ENCODE assay signal across 17 cellular contexts in the genomic region with DNA sequence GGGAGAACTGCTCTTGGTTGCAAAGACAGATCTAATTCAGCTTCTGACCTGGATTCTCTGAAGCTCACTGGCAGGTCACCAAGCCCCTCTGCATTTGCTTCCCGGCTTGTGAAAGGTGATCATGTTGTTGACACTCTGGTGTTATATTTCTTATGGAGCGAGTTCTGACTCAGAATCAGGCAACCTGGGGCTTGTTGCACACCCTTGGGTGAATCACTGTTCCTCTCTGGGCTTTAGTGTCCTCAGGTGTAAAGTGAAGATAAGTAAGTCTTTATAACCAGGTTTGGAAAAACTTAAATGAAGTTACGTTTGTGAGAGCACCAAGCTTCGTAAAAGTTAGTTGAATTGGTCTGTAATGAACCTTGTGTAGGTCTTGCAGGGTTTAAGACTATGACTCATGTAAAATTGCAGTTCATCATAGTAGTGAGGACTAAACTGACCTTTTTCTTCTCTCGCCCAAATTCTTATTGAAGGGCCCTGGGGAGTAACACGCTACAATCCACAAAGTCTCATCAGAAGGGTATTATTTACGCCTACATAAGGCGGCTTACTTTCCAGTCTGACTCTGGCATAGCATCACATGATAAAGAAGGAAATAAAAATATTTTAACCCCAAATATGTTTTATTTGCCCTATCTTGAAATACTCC.
DNase-seq lines count a peak whose midpoint lies in the region; ATAC-seq, FAIRE-seq and TF ChIP-seq lines count a peak whose summit lies in the region.
"Had no signal": no experiment of that assay in that cellular context is flagged by ENCODE, and none has a peak within 500 bp of the region (broad histone marks: within the 10 kb centered on the region; RNA-seq: fewer than 3 reads in every experiment).

No MANE protein-coding gene starts in this region.

- H3K23me2 ChIP-seq in H1 (ENCODE audit: low read depth, low read length): no peaks in the 10 kb centered on the region; the same call in 1 of the 2 replicates

- POLR2A ChIA-PET in H1 (lab: Charles Lee; ENCODE audit: partially characterized antibody): no interaction called here

- H2AK5ac ChIP-seq in H1 (ENCODE audit: low read depth, low read length): no peak overlapping the region

- no peak for ATAC-seq in T-helper 17 cell
- ATAC-seq: activated T-helper 17 cell treated with anti-CD3 and anti-CD28 coated beads, Interleukin-2, amount 50 U/mL, for 72 hours; K562; left ventricle myocardium superior had no signal

- no peaks in the 10 kb centered on the region for H4K20me1 ChIP-seq in H1 (replicated peaks in 1 of 2; ENCODE audit: control insufficient read depth in 1 of 2, insufficient read depth in 2 of 2, low read length in 2 of 2)

- no peak overlapping the region for H2BK5ac ChIP-seq in H1 (ENCODE audit: low read depth, low read length)

- no peak overlapping the region for H3K14ac ChIP-seq in H1 (ENCODE audit: insufficient read length)

- no peak overlapping the region for H2BK120ac ChIP-seq in H1 (replicated peaks; ENCODE audit: low read depth, low read length)

- FAIRE-seq in H54 (lab: Jason Lieb, UNC): peak; percentile 67
- FAIRE-seq in H1 (lab: Jason Lieb, UNC): no peak
- FAIRE-seq: K562 had no signal

- H3K27ac ChIP-seq in H1 (ENCODE audit: low read depth, low read length): no peak overlapping the region
- H3K27ac ChIP-seq: colonic mucosa, tibial artery had no signal

- no peak overlapping the region for H2BK15ac ChIP-seq in H1 (ENCODE audit: low read length)

- H3K27me3 Mint-ChIP-seq in T-helper 17 cell: peaks cover under 1% of the 10 kb centered on the region
- H3K27me3 Mint-ChIP-seq: activated CD4-positive, alpha-beta memory T cell treated with anti-CD3 and anti-CD28 coated beads for 36 hours; activated T-helper 17 cell treated with anti-CD3 and anti-CD28 coated beads, Interleukin-2, amount 50 U/mL, for 72 hours; CD4-positive, CD25-positive, alpha-beta regulatory T cell had no signal

- peaks cover 3 to 33% (median 23%) of the 10 kb centered on the region in 4 experiments for H3K4me1 ChIP-seq in H1 (replicated peaks in 1 of 4; ENCODE audit: control insufficient read depth in 3 of 4, insufficient read depth in 4 of 4, low read length in 3 of 4)
- H3K4me1 ChIP-seq: colonic mucosa had no signal

- H3K56ac ChIP-seq in H1 (replicated peaks; ENCODE audit: insufficient read length, low read depth, low read length): no peak overlapping the region

- H3K4me2 ChIP-seq in H1 (ENCODE audit: insufficient read depth in 1 of 2, low read depth in 2 of 2, low read length in 2 of 2): no peak overlapping the region

- TF ChIP-seq RAD21 in H1 (IDR thresholded peaks at IDR 0.05 in 1 of 2, conservative IDR thresholded peaks at IDR 0.05 in 1 of 2; ENCODE audit: low read depth in 2 of 2, low read length in 2 of 2): no peak

- no peaks in the 10 kb centered on the region for H3K4me1 Mint-ChIP-seq in T-helper 17 cell
- H3K4me1 Mint-ChIP-seq: activated T-helper 17 cell treated with anti-CD3 and anti-CD28 coated beads, Interleukin-2, amount 50 U/mL, for 72 hours; CD4-positive, CD25-positive, alpha-beta regulatory T cell; naive B cell had no signal

- no peak overlapping the region for H3K4me3 ChIP-seq in H1 (ENCODE audit: extremely low read depth in 1 of 4, insufficient read depth in 2 of 4, low read depth in 3 of 4, low read length in 4 of 4)
- H3K4me3 ChIP-seq: colonic mucosa, K562, tibial artery had no signal

- no peaks in the 10 kb centered on the region for H3K36me3 Mint-ChIP-seq in T-helper 17 cell (ENCODE audit: low read depth)
- H3K36me3 Mint-ChIP-seq: activated CD4-positive, alpha-beta memory T cell treated with anti-CD3 and anti-CD28 coated beads for 36 hours; CD4-positive, CD25-positive, alpha-beta regulatory T cell; naive B cell had no signal

- H3K4ac ChIP-seq in H1 (replicated peaks; ENCODE audit: insufficient read length, low read depth, low read length): no peak overlapping the region

- peak overlapping the region; percentile 92; the same call in 1 of the 2 replicates for H2BK20ac ChIP-seq in H1 (ENCODE audit: low read length)

- no peak overlapping the region for H3K9ac ChIP-seq in H1 (replicated peaks in 1 of 4; ENCODE audit: extremely low read depth in 1 of 4, low read depth in 3 of 4, low read length in 3 of 4)

- H4K5ac ChIP-seq in H1 (ENCODE audit: insufficient read length, low read depth, low read length): no peak overlapping the region

- TF ChIP-seq CTCF in H1 (IDR thresholded peaks at IDR 0.05; ENCODE audit: control extremely low read depth in 1 of 3, insufficient read depth in 1 of 3, low read depth in 1 of 3, low read length in 3 of 3): no peak

- H3K23ac ChIP-seq in H1 (ENCODE audit: insufficient read length): no peak overlapping the region

- no peak overlapping the region for H4K91ac ChIP-seq in H1 (replicated peaks; ENCODE audit: insufficient read length, low read length)

- H3K27ac Mint-ChIP-seq in T-helper 17 cell: no peak overlapping the region
- H3K27ac Mint-ChIP-seq: activated CD4-positive, alpha-beta memory T cell treated with anti-CD3 and anti-CD28 coated beads for 36 hours; activated T-helper 17 cell treated with anti-CD3 and anti-CD28 coated beads, Interleukin-2, amount 50 U/mL, for 72 hours had no signal

- H3K4me3 Mint-ChIP-seq in T-helper 17 cell: no peak overlapping the region
- H3K4me3 Mint-ChIP-seq: activated CD4-positive, alpha-beta memory T cell treated with anti-CD3 and anti-CD28 coated beads for 36 hours; activated T-helper 17 cell treated with anti-CD3 and anti-CD28 coated beads, Interleukin-2, amount 50 U/mL, for 72 hours; CD4-positive, CD25-positive, alpha-beta regulatory T cell; naive B cell had no signal

- H3K36me3 ChIP-seq in H1 (ENCODE audit: control insufficient read depth in 2 of 4, insufficient read depth in 4 of 4, low read length in 3 of 4): no peaks in the 10 kb centered on the region; a peak in 1 of 8 replicates
- H3K36me3 ChIP-seq: colonic mucosa, tibial artery had no signal

- H3K79me1 ChIP-seq in H1 (ENCODE audit: low read depth, low read length): no peaks in the 10 kb centered on the region

- WGBS in H1 (ENCODE audit: extremely low coverage in 1 of 2, insufficient coverage in 1 of 2, insufficient read length in 1 of 2, insufficient replicate concordance in 2 of 2, low coverage in 1 of 2, low lambda C conversion rate in 2 of 2, missing lambda C conversion rate in 1 of 2), 2 experiments: 83% methylated on average over 8 of the region's 8 CpGs; no CpG with 5 or more reads in 1 of the 2 experiments

- H2BK12ac ChIP-seq in H1 (ENCODE audit: low read depth, low read length): 0 out of 2 replicates have a peak overlapping the region, but pooled peaks have one; percentile 82

- CTCF ChIA-PET in H1 (lab: Charles Lee; ENCODE audit: partially characterized antibody): interaction anchor here (0.9 to 1.2 kb wide), 2 partner anchors 43 to 373 kb away, joined by 3 read pairs; no protein-coding TSS in a partner anchor

- H3K9me3 ChIP-seq in H1 (ENCODE audit: insufficient read depth in 2 of 2, low read depth in 1 of 2, low read length in 1 of 2): no peaks in the 10 kb centered on the region
- no peaks in the 10 kb centered on the region for H3K9me3 ChIP-seq in T-helper 17 cell (ENCODE audit: control insufficient read depth, low read length, poor library complexity, severe bottlenecking)
- H3K9me3 ChIP-seq: colonic mucosa, tibial artery had no signal

- no peak overlapping the region for H4K8ac ChIP-seq in H1 (ENCODE audit: extremely low read depth, insufficient read depth, low read length)

- H3K79me2 ChIP-seq in H1 (ENCODE audit: control insufficient read depth in 1 of 2, insufficient read depth in 2 of 2, low read length in 2 of 2): no peaks in the 10 kb centered on the region

- no peak for TF ChIP-seq POLR2A in H54 (IDR thresholded peaks at IDR 0.05; ENCODE audit: low read depth, low read length)
- TF ChIP-seq POLR2A in H1 (IDR thresholded peaks at IDR 0.05; ENCODE audit: control extremely low read depth in 1 of 2, low read depth in 2 of 2, low read length in 2 of 2): no peak

- H2AFZ ChIP-seq in H1 (ENCODE audit: low read length): no peak overlapping the region

- peak overlapping the region; percentile 5; the same call in 1 of the 2 replicates for H3K18ac ChIP-seq in H1 (ENCODE audit: extremely low read depth, low read length)

- H3K27me3 ChIP-seq in H1 (replicated peaks in 1 of 4; ENCODE audit: control insufficient read depth in 3 of 4, extremely low read depth in 1 of 4, insufficient read depth in 3 of 4, low read length in 3 of 4): no peaks in the 10 kb centered on the region
- H3K27me3 ChIP-seq: colonic mucosa, tibial artery had no signal

- TF ChIP-seq EP300 in H1 (IDR thresholded peaks at IDR 0.05; ENCODE audit: borderline replicate concordance in 1 of 2, low read depth in 2 of 2, low read length in 2 of 2): no peak

- no peak for DNase-seq in H54 (ENCODE audit: insufficient read length, low spot score)
- peak; percentile 40 for DNase-seq in NCI-H2107 treated with DMSO at 0.1 percent for 48 hours (lab: John Stamatoyannopoulos, UW; ENCODE audit: unreplicated experiment)
- no peak for DNase-seq in H1 (ENCODE audit: low read depth in 1 of 2, low spot score in 2 of 2)
- DNase-seq in renal cortical epithelial cell (ENCODE audit: low read depth): peak; percentile 22
- no peak for DNase-seq in NCI-H2081 treated with DMSO at 0.1 percent for 48 hours (lab: John Stamatoyannopoulos, UW)
- DNase-seq in T-helper 17 cell: no peak
- DNase-seq in NCI-H1436 treated with DMSO at 0.1 percent for 48 hours (lab: John Stamatoyannopoulos, UW): no peak
- DNase-seq: activated CD4-positive, alpha-beta memory T cell treated with anti-CD3 and anti-CD28 coated beads for 36 hours; CD4-positive, CD25-positive, alpha-beta regulatory T cell; colonic mucosa; hippocampal formation; left ventricle myocardium superior; naive B cell; NCI-H526 treated with DMSO at 0.1 percent for 48 hours; tibial artery had no signal

TF ChIP-seq in H1, 55 proteins besides CTCF, POLR2A, EP300 and RAD21:
- TF ChIP-seq CHD1 (IDR thresholded peaks at IDR 0.05; ENCODE audit: low read depth, low read length): no peak

Comparison
In these comparisons a context has a peak if more than half of its experiments do, and no peak if none do; other contexts are left out.
1. DNase-seq: peak in NCI-H2107 treated with DMSO at 0.1 percent for 48 hours (single experiment) and renal cortical epithelial cell (single experiment); none in H54 (single experiment), H1 (0 of 2), NCI-H2081 treated with DMSO at 0.1 percent for 48 hours (single experiment), T-helper 17 cell (0 of 3) and NCI-H1436 treated with DMSO at 0.1 percent for 48 hours (single experiment).